Comparison of ENCODE assay signal across 8 cellular contexts in genomic region chr1:243254927-243255790, GRCh38. TPM values are rescaled to one million over a fixed set of nuclear protein-coding genes. Genes with fewer than 3 reads are reported as not detected.
A peak's percentile ranks its signal among the peaks of the same experiment; 100 is the strongest.
DNase-seq lines count a peak whose midpoint lies in the region; ATAC-seq, FAIRE-seq and TF ChIP-seq lines count a peak whose summit lies in the region.

Gene CEP170 (minus strand): TSS chr1:243255281. CDS start chr1:243225280, 30,001 bp downstream.

- H3K27ac Mint-ChIP-seq in activated T-helper 1 cell treated with anti-CD3 and anti-CD28 coated beads, Interleukin-12 subunit alpha, Interleukin-12 subunit beta, Interleukin-2, Interleukin-4 antibody, amounts not matched to agents 30 ng/mL and 10 ng/mL and 1 ng/mL, durations not matched to agents 14 hours and 24 hours and 36 hours = peak within 1 kb of the TSS; percentile 100
- peak within 1 kb of the TSS; percentile 98 to 100 (median 100) for H3K27ac Mint-ChIP-seq in naive thymus-derived CD8-positive, alpha-beta T cell

- DNase-seq in DMS53 treated with DMSO at 0.1 percent for 48 hours (lab: John Stamatoyannopoulos, UW; ENCODE audit: unreplicated experiment) (peak; percentile 93), KG1 (lab: John Stamatoyannopoulos, UW) (peak; percentile 93), RCC 7860 (ENCODE audit: low spot score) (peak; percentile 94), fibroblast of lung (ENCODE audit: low read depth in 2 of 2) (peak; percentile 95 to 97)
- peak; percentile 83 for DNase-seq in activated T-helper 1 cell treated with anti-CD3 and anti-CD28 coated beads, Interleukin-12 subunit alpha, Interleukin-12 subunit beta, Interleukin-2, Interleukin-4 antibody, amounts not matched to agents 30 ng/mL and 10 ng/mL and 1 ng/mL, durations not matched to agents 14 hours and 24 hours and 36 hours (ENCODE audit: low spot score)
- DNase-seq in naive thymus-derived CD8-positive, alpha-beta T cell = peak; percentile 77 to 95 (median 88)
- peak; percentile 86 to 95 (median 89) for DNase-seq in stimulated activated naive CD4-positive, alpha-beta T cell (lab: John Stamatoyannopoulos, UW)

- H4K20me1 ChIP-seq in fibroblast of lung (ENCODE audit: control insufficient read depth, extremely low read depth, insufficient read depth, low read length) = no peaks in the 10 kb centered on the region

- H3K4me3 ChIP-seq in fibroblast of lung (replicated peaks in 1 of 4; ENCODE audit: control extremely low read depth in 1 of 4, insufficient read depth in 1 of 4, low read depth in 3 of 4, low read length in 4 of 4) = peak within 1 kb of the TSS; percentile 88 to 97 (median 94)

- peaks cover 85% of the 10 kb centered on the region for H3K79me2 ChIP-seq in fibroblast of lung (ENCODE audit: control insufficient read depth, insufficient read depth, low read length)

- H3K9ac ChIP-seq in fibroblast of lung (ENCODE audit: insufficient read depth, low read length) = peak within 1 kb of the TSS; percentile 84

- peaks cover 36% of the 10 kb centered on the region for H3K4me1 Mint-ChIP-seq in activated T-helper 1 cell treated with anti-CD3 and anti-CD28 coated beads, Interleukin-12 subunit alpha, Interleukin-12 subunit beta, Interleukin-2, Interleukin-4 antibody, amounts not matched to agents 30 ng/mL and 10 ng/mL and 1 ng/mL, durations not matched to agents 14 hours and 24 hours and 36 hours (ENCODE audit: low read depth)
- peaks cover 13 to 56% (median 43%) of the 10 kb centered on the region in 4 donors for H3K4me1 Mint-ChIP-seq in naive thymus-derived CD8-positive, alpha-beta T cell

- H3K27ac ChIP-seq in fibroblast of lung (ENCODE audit: insufficient read depth, low read length) = peak within 1 kb of the TSS; percentile 96

- intact Hi-C loops in activated T-helper 1 cell treated with anti-CD3 and anti-CD28 coated beads, Interleukin-12 subunit alpha, Interleukin-12 subunit beta, Interleukin-2, Interleukin-4 antibody, amounts not matched to agents 30 ng/mL and 10 ng/mL and 1 ng/mL, durations not matched to agents 14 hours and 24 hours and 36 hours (cut with micrococcal nuclease) = loop anchor here (1.0 to 10.0 kb wide), 15 partner anchors 32 to 1740 kb away; partner anchors contain the start of genes CHML, COX20, FH and HNRNPU

- no peaks in the 10 kb centered on the region for H3K36me3 ChIP-seq in fibroblast of lung (ENCODE audit: control insufficient read depth, insufficient read depth, low read length)

- no peaks in the 10 kb centered on the region for H3K27me3 Mint-ChIP-seq in activated T-helper 1 cell treated with anti-CD3 and anti-CD28 coated beads, Interleukin-12 subunit alpha, Interleukin-12 subunit beta, Interleukin-2, Interleukin-4 antibody, amounts not matched to agents 30 ng/mL and 10 ng/mL and 1 ng/mL, durations not matched to agents 14 hours and 24 hours and 36 hours (ENCODE audit: insufficient read depth)
- H3K27me3 Mint-ChIP-seq in naive thymus-derived CD8-positive, alpha-beta T cell = no peaks in the 10 kb centered on the region

- peak; percentile 64 for ATAC-seq in GM21723 (IDR thresholded peaks at IDR 0.05; ENCODE audit: unreplicated experiment)
- peak; percentile 64 to 65 for ATAC-seq in naive thymus-derived CD8-positive, alpha-beta T cell

- no peaks in the 10 kb centered on the region for H3K27me3 ChIP-seq in fibroblast of lung (ENCODE audit: control insufficient read depth, insufficient read depth, low read length)

- peak within 1 kb of the TSS; percentile 81 for H2AFZ ChIP-seq in fibroblast of lung (ENCODE audit: low read length)

- no peak for FAIRE-seq in RCC 7860 (lab: Jason Lieb, UNC)

- POLR2A ChIA-PET in naive thymus-derived CD8-positive, alpha-beta T cell (lab: Charles Lee) = interaction anchor here (0.5 to 1.8 kb wide), 13 partner anchors 12 to 1735 kb away, joined by 3 to 12 read pairs (median 3); partner anchors contain the start of genes ADSS2, CATSPERE, CHML and EXO1

- H3K4me3 Mint-ChIP-seq in activated T-helper 1 cell treated with anti-CD3 and anti-CD28 coated beads, Interleukin-12 subunit alpha, Interleukin-12 subunit beta, Interleukin-2, Interleukin-4 antibody, amounts not matched to agents 30 ng/mL and 10 ng/mL and 1 ng/mL, durations not matched to agents 14 hours and 24 hours and 36 hours = peak within 1 kb of the TSS; percentile 98
- H3K4me3 Mint-ChIP-seq in naive thymus-derived CD8-positive, alpha-beta T cell = peak within 1 kb of the TSS; percentile 98 to 100 (median 99)

- no peak for TF ChIP-seq CTCF in fibroblast of lung (conservative IDR thresholded peaks at IDR 0.05 in 1 of 2, IDR thresholded peaks at IDR 0.05 in 1 of 2; ENCODE audit: low read depth in 1 of 2, low read length in 2 of 2)

- H3K36me3 Mint-ChIP-seq in activated T-helper 1 cell treated with anti-CD3 and anti-CD28 coated beads, Interleukin-12 subunit alpha, Interleukin-12 subunit beta, Interleukin-2, Interleukin-4 antibody, amounts not matched to agents 30 ng/mL and 10 ng/mL and 1 ng/mL, durations not matched to agents 14 hours and 24 hours and 36 hours (ENCODE audit: low read depth) = peaks cover 4% of the 10 kb centered on the region
- peaks cover 0 to 3% (median 0%) of the 10 kb centered on the region in 3 donors for H3K36me3 Mint-ChIP-seq in naive thymus-derived CD8-positive, alpha-beta T cell

- H3K9me3 Mint-ChIP-seq in activated T-helper 1 cell treated with anti-CD3 and anti-CD28 coated beads, Interleukin-12 subunit alpha, Interleukin-12 subunit beta, Interleukin-2, Interleukin-4 antibody, amounts not matched to agents 30 ng/mL and 10 ng/mL and 1 ng/mL, durations not matched to agents 14 hours and 24 hours and 36 hours = no peaks in the 10 kb centered on the region
- H3K9me3 Mint-ChIP-seq in naive thymus-derived CD8-positive, alpha-beta T cell = no peaks in the 10 kb centered on the region

- H3K9me3 ChIP-seq in fibroblast of lung (ENCODE audit: control insufficient read depth, insufficient read depth, low read depth, low read length) = no peaks in the 10 kb centered on the region

- H3K4me1 ChIP-seq in fibroblast of lung (ENCODE audit: control insufficient read depth, extremely low read depth, insufficient read depth, low read length) = peaks cover 2% of the 10 kb centered on the region

- H3K4me2 ChIP-seq in fibroblast of lung (ENCODE audit: extremely low read depth, insufficient read depth, low read length) = peak within 1 kb of the TSS; percentile 85

RNA-seq across cellular contexts. Expression of gene CEP170, which starts in this region (rescaled TPM):
- total RNA-seq in activated T-helper 1 cell treated with anti-CD3 and anti-CD28 coated beads, Interleukin-12 subunit alpha, Interleukin-12 subunit beta, Interleukin-2, Interleukin-4 antibody, amounts not matched to agents 30 ng/mL and 10 ng/mL and 1 ng/mL, durations not matched to agents 14 hours and 24 hours and 36 hours = 47.6 and 51.6 TPM in 2 replicates
- total RNA-seq in fibroblast of lung = 75.2 and 86.0 TPM in 2 replicates
- polyA plus RNA-seq in fibroblast of lung = 84.8 and 92.0 TPM in 2 replicates
- 45.7 and 49.6 TPM in 2 replicates for polyA plus RNA-seq in fibroblast of lung (2012)
- polyA minus RNA-seq in fibroblast of lung (ENCODE audit: low replicate concordance) = 33.9 and 38.8 TPM in 2 replicates
- total RNA-seq in naive thymus-derived CD8-positive, alpha-beta T cell = 10 to 100 TPM; 44.5 to 48.6 TPM
- polyA plus RNA-seq in naive thymus-derived CD8-positive, alpha-beta T cell = 10 to 100 TPM in 2 of 3 donors, 1 to 10 TPM in 1; 6.8 to 11.3 (median 10.3) TPM

Comparison
In these comparisons a context has a peak if more than half of its experiments do, and no peak if none do; other contexts are left out.
1. Peak in every context shown above with its lines: DNase-seq, ATAC-seq, H3K4me3 ChIP-seq and H3K27ac ChIP-seq.